In the genomic region with DNA sequence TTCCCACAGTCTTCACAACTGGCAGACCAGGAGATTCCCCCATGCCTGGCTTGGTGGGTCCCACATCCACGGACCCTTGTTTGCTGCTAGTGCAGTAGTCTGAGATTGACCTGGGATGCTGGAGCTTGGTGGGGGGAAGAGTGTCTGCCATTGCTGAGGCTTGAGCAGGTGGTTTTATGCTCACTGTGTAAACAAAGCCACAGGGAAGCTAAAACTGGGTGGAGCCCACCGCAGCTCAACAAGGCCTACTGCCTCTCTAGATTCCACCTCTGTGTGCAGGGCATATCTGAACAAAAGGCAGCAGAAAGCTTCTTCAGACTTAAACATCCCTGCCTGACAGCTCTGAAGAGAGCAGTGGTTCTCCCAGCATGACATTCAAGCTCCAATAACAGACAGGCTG, we compare ENCODE assay signal across 17 cellular contexts.
A peak's percentile ranks its signal among the peaks of the same experiment; 100 is the strongest.
DNase-seq lines count a peak whose midpoint lies in the region; TF ChIP-seq lines count a peak whose summit lies in the region.
"Had no signal": no experiment of that assay in that cellular context is flagged by ENCODE, and none has a peak within 500 bp of the region (broad histone marks: within the 10 kb centered on the region; RNA-seq: fewer than 3 reads in every experiment).

No MANE protein-coding gene starts in this region.

- no peak for TF ChIP-seq CTCF in smooth muscle cell (IDR thresholded peaks at IDR 0.05; ENCODE audit: borderline replicate concordance, insufficient read depth, poor library complexity, severe bottlenecking)

- no peaks in the 10 kb centered on the region for H3K27me3 ChIP-seq in smooth muscle cell (ENCODE audit: low read depth)
- H3K27me3 ChIP-seq: SJSA1 had no signal

- peak in 2 of 3 experiments; percentile 57 to 95 for DNase-seq in NCI-H1417 (lab: John Stamatoyannopoulos, UW)
- no peak for DNase-seq in NCI-H1417 treated with DMSO at 0.1 percent for 48 hours (lab: John Stamatoyannopoulos, UW)
- DNase-seq in NCI-H2029 treated with DMSO at 0.1 percent for 48 hours (lab: John Stamatoyannopoulos, UW): peak; percentile 9
- DNase-seq in NCI-H748 treated with DMSO at 0.1 percent for 48 hours (lab: John Stamatoyannopoulos, UW): peak; percentile 27
- DNase-seq in KBM-7: no peak
- DNase-seq in smooth muscle cell (lab: John Stamatoyannopoulos, UW; ENCODE audit: unreplicated experiment): no peak
- no peak for DNase-seq in DMS79 treated with DMSO at 0.1 percent for 48 hours (lab: John Stamatoyannopoulos, UW)
- DNase-seq: Calu3; CD4-positive, CD25-positive, alpha-beta regulatory T cell; DND-41; KG1; NCI-H1436 treated with DMSO at 0.1 percent for 48 hours; NCI-H2171; NCI-H446 treated with DMSO at 0.1 percent for 48 hours; PC-9; T-helper 17 cell had no signal

- H3K9me3 ChIP-seq in smooth muscle cell (replicated peaks; ENCODE audit: low read depth): peaks cover 4% of the 10 kb centered on the region

- 98% methylated on average over 2 of the region's 2 CpGs for WGBS in smooth muscle cell (ENCODE audit: low lambda C conversion rate)

- no peak overlapping the region for H3K9ac ChIP-seq in smooth muscle cell (ENCODE audit: low read depth)

- in situ Hi-C loops in KBM-7 (cut with MboI; ENCODE audit: low pct_unique_long_range_greater_than_20kb, low sequenced_read_pairs): no loop called here

- H3F3A ChIP-seq in smooth muscle cell (ENCODE audit: low read depth): no peaks in the 10 kb centered on the region

- H3K79me2 ChIP-seq in smooth muscle cell (ENCODE audit: low read depth): no peaks in the 10 kb centered on the region

- H3K4me1 ChIP-seq in smooth muscle cell (ENCODE audit: low read depth): no peaks in the 10 kb centered on the region

- H3K4me2 ChIP-seq in smooth muscle cell: no peak overlapping the region
- H3K4me2 ChIP-seq: PC-9 had no signal

- H3K27ac ChIP-seq in smooth muscle cell (ENCODE audit: low read depth): no peak overlapping the region
- H3K27ac ChIP-seq: PC-9, SJSA1 had no signal

- H4K20me1 ChIP-seq in smooth muscle cell (ENCODE audit: low read depth): no peaks in the 10 kb centered on the region

- no peak overlapping the region for H2AFZ ChIP-seq in smooth muscle cell (ENCODE audit: low read depth)
- H2AFZ ChIP-seq: PC-9 had no signal

- no peak overlapping the region for H3K4me3 ChIP-seq in smooth muscle cell
- H3K4me3 ChIP-seq: PC-9, SJSA1 had no signal

- H3K36me3 ChIP-seq in smooth muscle cell (ENCODE audit: low read depth): no peaks in the 10 kb centered on the region
- H3K36me3 ChIP-seq: SJSA1 had no signal

Comparison
In these comparisons a context has a peak if more than half of its experiments do, and no peak if none do; other contexts are left out.
1. DNase-seq: peak in NCI-H1417 (2 of 3), NCI-H2029 treated with DMSO at 0.1 percent for 48 hours (single experiment) and NCI-H748 treated with DMSO at 0.1 percent for 48 hours (single experiment); none in NCI-H1417 treated with DMSO at 0.1 percent for 48 hours (single experiment), KBM-7 (single experiment), smooth muscle cell (single experiment) and DMS79 treated with DMSO at 0.1 percent for 48 hours (single experiment).